Comparison of ENCODE assay signal across 8 cellular contexts in the genomic region with DNA sequence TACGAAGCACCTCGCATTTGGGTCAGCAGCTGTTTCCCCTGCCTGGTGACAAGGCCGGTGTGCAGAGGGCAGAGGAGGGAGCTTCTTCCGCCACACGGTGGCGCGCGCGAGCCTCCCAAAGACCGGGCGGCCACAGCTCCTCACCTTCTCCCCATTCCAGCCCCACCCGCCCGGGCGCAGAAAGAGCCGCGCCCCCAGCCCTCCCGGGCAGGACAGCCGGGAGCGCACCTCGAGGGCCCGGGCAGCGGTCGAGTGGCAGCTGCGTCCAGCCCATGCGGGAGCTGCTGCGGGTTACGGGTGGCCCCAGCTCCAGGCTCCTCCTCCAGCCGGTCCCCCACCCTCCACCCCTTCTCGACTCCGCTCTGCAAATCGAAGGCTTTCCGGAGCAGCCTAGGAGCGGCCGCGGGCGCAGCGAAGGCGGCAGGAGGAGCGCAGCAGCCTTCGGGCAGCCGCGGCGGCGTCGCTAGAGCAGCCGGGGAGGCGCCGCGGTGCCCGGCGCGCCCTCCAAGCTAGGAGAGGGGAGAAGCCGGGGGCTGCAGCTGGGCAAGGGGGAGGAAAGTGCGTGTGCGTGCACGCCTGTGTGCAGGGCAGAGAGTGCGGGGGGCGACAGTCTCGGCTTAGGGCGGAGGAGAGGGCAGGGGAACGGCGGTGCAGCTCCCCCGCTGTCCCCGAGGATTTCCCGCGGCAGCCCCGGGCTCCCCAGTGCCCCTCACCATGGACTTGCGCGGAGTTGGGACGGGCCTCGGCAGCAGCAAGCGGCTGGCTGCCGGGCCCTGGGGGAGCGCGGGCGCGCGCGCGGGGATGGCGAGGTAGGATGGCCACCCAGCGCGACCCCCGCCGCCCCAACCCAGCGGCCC. TPM values are rescaled to one million over a fixed set of nuclear protein-coding genes. Genes with fewer than 3 reads are reported as not detected.
DNase-seq lines count a peak whose midpoint lies in the region; ATAC-seq and TF ChIP-seq lines count a peak whose summit lies in the region.

A gene (plus strand): TSS at position 348 of the 857 bp plus-strand sequence. CDS start 635 bp downstream, outside the sequence.

- H3K9ac ChIP-seq in DND-41 (ENCODE audit: low read depth, low read length) (no peak within 1 kb of the TSS), subcutaneous abdominal adipose tissue (ENCODE audit: low read length in 5 of 5) (peak within 1 kb of the TSS in 4 of 5 donors; percentile 15 to 50 (median 41))

- H3K4me2 ChIP-seq in DND-41 (ENCODE audit: insufficient read depth, low read length): no peak within 1 kb of the TSS

- no peak within 1 kb of the TSS for H2AFZ ChIP-seq in DND-41 (ENCODE audit: low read depth, low read length)

- DNase-seq in DND-41 (peak; percentile 49), OCI-M2 (lab: John Stamatoyannopoulos, UW; ENCODE audit: unreplicated experiment) (peak; percentile 2), fibroblast of the aortic adventitia (ENCODE audit: low read depth) (peak; percentile 78)

- H3K27me3 ChIP-seq in DND-41 (ENCODE audit: insufficient read depth, low read length, poor library complexity) (peaks cover 7% of the 10 kb centered on the region), subcutaneous abdominal adipose tissue (ENCODE audit: control insufficient read depth in 5 of 5, insufficient read depth in 4 of 5, low read length in 5 of 5) (peaks cover 0 to 4% (median 3%) of the 10 kb centered on the region in 5 donors)

- H3K4me1 ChIP-seq in DND-41 (ENCODE audit: insufficient read depth, low read length) (no peaks in the 10 kb centered on the region), subcutaneous abdominal adipose tissue (ENCODE audit: control insufficient read depth in 5 of 5, insufficient read depth in 5 of 5, low read length in 5 of 5) (peaks cover 2 to 47% (median 21%) of the 10 kb centered on the region in 5 donors)

- ATAC-seq in DND-41 (ENCODE audit: insufficient read depth, low read depth) (peak; percentile 89), GM21723 (IDR thresholded peaks at IDR 0.05; ENCODE audit: unreplicated experiment) (peak; percentile 96)
- ATAC-seq in activated T-helper 17 cell treated with anti-CD3 and anti-CD28 coated beads, Interleukin-2, amount 50 U/mL, for 72 hours (replicated peaks): peak; percentile 85

- H3K36me3 ChIP-seq in DND-41 (ENCODE audit: insufficient read depth, low read length): no peaks in the 10 kb centered on the region
- H3K36me3 ChIP-seq in subcutaneous abdominal adipose tissue (ENCODE audit: control insufficient read depth in 5 of 5, insufficient read depth in 5 of 5, low read length in 5 of 5): no peaks in the 10 kb centered on the region

- TF ChIP-seq CTCF in DND-41 (IDR thresholded peaks at IDR 0.05; ENCODE audit: borderline replicate concordance, extremely low read depth, low read length, poor library complexity, severe bottlenecking) (peak; percentile 70), fibroblast of the aortic adventitia (IDR thresholded peaks at IDR 0.05; ENCODE audit: insufficient read depth, low read length) (peak; percentile 92), nephron (IDR thresholded peaks at IDR 0.05; ENCODE audit: unreplicated experiment in 3 of 3) (peak; percentile 91 to 97 (median 96))

- H3K4me3 Mint-ChIP-seq in IgD-negative memory B cell (peak within 1 kb of the TSS; percentile 60 to 88 (median 70)), nephron (peak within 1 kb of the TSS; percentile 82 to 94 (median 89))
- H3K4me3 Mint-ChIP-seq in activated T-helper 17 cell treated with anti-CD3 and anti-CD28 coated beads, Interleukin-2, amount 50 U/mL, for 72 hours: peak within 1 kb of the TSS; percentile 49

- no peak within 1 kb of the TSS for H3K4me3 ChIP-seq in DND-41 (ENCODE audit: low read depth in 1 of 2, low read length in 2 of 2)
- peak within 1 kb of the TSS; percentile 72 for H3K4me3 ChIP-seq in fibroblast of the aortic adventitia (ENCODE audit: low read depth, low read length)
- H3K4me3 ChIP-seq in subcutaneous abdominal adipose tissue (ENCODE audit: low read depth in 1 of 5, low read length in 5 of 5): peak within 1 kb of the TSS in 4 of 5 donors; percentile 73 to 90 (median 88)

- H3K79me2 ChIP-seq in DND-41 (ENCODE audit: insufficient read depth, low read length): no peaks in the 10 kb centered on the region

- peaks cover 32% of the 10 kb centered on the region for H3K27me3 Mint-ChIP-seq in IgD-negative memory B cell
- H3K27me3 Mint-ChIP-seq in activated T-helper 17 cell treated with anti-CD3 and anti-CD28 coated beads, Interleukin-2, amount 50 U/mL, for 72 hours: peaks cover 67% of the 10 kb centered on the region
- H3K27me3 Mint-ChIP-seq in nephron (ENCODE audit: low read depth): peaks cover 61% of the 10 kb centered on the region

- H3K9me3 ChIP-seq in DND-41 (ENCODE audit: insufficient read depth, low read length, severe bottlenecking): no peaks in the 10 kb centered on the region
- H3K9me3 ChIP-seq in subcutaneous abdominal adipose tissue (ENCODE audit: control insufficient read depth in 5 of 5, low read length in 5 of 5): no peaks in the 10 kb centered on the region

- H3K36me3 Mint-ChIP-seq in IgD-negative memory B cell (no peaks in the 10 kb centered on the region), nephron (ENCODE audit: low read depth) (no peaks in the 10 kb centered on the region)
- H3K36me3 Mint-ChIP-seq in activated T-helper 17 cell treated with anti-CD3 and anti-CD28 coated beads, Interleukin-2, amount 50 U/mL, for 72 hours (ENCODE audit: low read depth): no peaks in the 10 kb centered on the region

- no peaks in the 10 kb centered on the region for H4K20me1 ChIP-seq in DND-41 (ENCODE audit: insufficient read depth, low read length)

- H3K27ac Mint-ChIP-seq in IgD-negative memory B cell (no peak within 1 kb of the TSS), nephron (peak within 1 kb of the TSS in 1 of 3 experiments; percentile 3)
- H3K27ac Mint-ChIP-seq in activated T-helper 17 cell treated with anti-CD3 and anti-CD28 coated beads, Interleukin-2, amount 50 U/mL, for 72 hours: no peak within 1 kb of the TSS

- H3K4me1 Mint-ChIP-seq in IgD-negative memory B cell: peaks cover 0 to 7% (median 5%) of the 10 kb centered on the region in 3 donors
- H3K4me1 Mint-ChIP-seq in activated T-helper 17 cell treated with anti-CD3 and anti-CD28 coated beads, Interleukin-2, amount 50 U/mL, for 72 hours: no peaks in the 10 kb centered on the region
- H3K4me1 Mint-ChIP-seq in nephron: peaks cover 44% of the 10 kb centered on the region

- H3K9me3 Mint-ChIP-seq in IgD-negative memory B cell: peaks cover 0 to 4% (median 0%) of the 10 kb centered on the region in 3 donors
- no peaks in the 10 kb centered on the region for H3K9me3 Mint-ChIP-seq in activated T-helper 17 cell treated with anti-CD3 and anti-CD28 coated beads, Interleukin-2, amount 50 U/mL, for 72 hours
- H3K9me3 Mint-ChIP-seq in nephron: no peaks in the 10 kb centered on the region

- H3K27ac ChIP-seq in DND-41 (ENCODE audit: low read length) (no peak within 1 kb of the TSS), subcutaneous abdominal adipose tissue (ENCODE audit: low read depth, low read length) (peak within 1 kb of the TSS; percentile 23)

RNA-seq across cellular contexts. Expression of the gene that starts here (rescaled TPM):
- polyA plus RNA-seq in IgD-negative memory B cell: 0.15 TPM
- total RNA-seq in activated T-helper 17 cell treated with anti-CD3 and anti-CD28 coated beads, Interleukin-2, amount 50 U/mL, for 72 hours: not detected
- total RNA-seq in fibroblast of the aortic adventitia (ENCODE audit: low replicate concordance): 0.45 and 1.8 TPM in 2 replicates

Comparison
In these comparisons a context has a peak if more than half of its experiments do, and no peak if none do; other contexts are left out.
1. Peak in ATAC-seq in activated T-helper 17 cell treated with anti-CD3 and anti-CD28 coated beads, Interleukin-2, amount 50 U/mL, for 72 hours; RNA of the gene not detected or under 1 TPM.
2. DNase-seq: peak in every context shown above with its lines; median percentile 78 in fibroblast of the aortic adventitia; 49 in DND-41; 2 in OCI-M2.
3. H3K4me3 ChIP-seq: peak in fibroblast of the aortic adventitia (single experiment) and subcutaneous abdominal adipose tissue (4 of 5); none in DND-41 (0 of 2).
4. Peak in every context shown above with its lines, with median percentiles within 50 percentile points of each other: ATAC-seq, CTCF ChIP-seq and H3K4me3 Mint-ChIP-seq.